ENCODE assay signal across 14 cellular contexts in the genomic region with DNA sequence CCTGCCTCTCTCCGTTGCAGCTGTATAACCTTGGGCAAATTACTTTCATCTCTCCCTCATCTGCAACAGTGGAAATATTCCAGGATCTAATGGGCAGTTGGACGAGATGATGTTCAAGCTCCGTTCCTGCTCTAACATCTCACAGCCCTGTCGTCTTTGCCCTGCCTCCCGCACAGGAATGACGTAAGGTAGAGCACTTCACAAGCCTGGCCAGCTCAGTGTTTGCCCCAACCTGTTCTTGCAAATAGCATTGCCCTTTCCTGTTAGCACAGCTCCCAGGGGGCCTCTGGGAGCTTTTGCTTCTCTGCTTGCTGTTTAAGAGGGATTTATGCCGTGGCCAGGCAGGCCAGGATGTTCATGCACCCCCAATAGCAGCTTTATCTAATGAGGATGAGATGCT.
DNase-seq lines count a peak whose midpoint lies in the region; ATAC-seq and TF ChIP-seq lines count a peak whose summit lies in the region.
"Had no signal": no experiment of that assay in that cellular context is flagged by ENCODE, and none has a peak within 500 bp of the region (broad histone marks: within the 10 kb centered on the region; RNA-seq: fewer than 3 reads in every experiment).

No MANE protein-coding gene starts in this region.

- ATAC-seq in lower lobe of right lung (peak; percentile 73 to 90), HG02973 (IDR thresholded peaks at IDR 0.05; ENCODE audit: unreplicated experiment) (no peak), HG02981 (IDR thresholded peaks at IDR 0.05; ENCODE audit: unreplicated experiment) (no peak), HG02938 (IDR thresholded peaks at IDR 0.05; ENCODE audit: unreplicated experiment) (no peak)

- H3K4me1 ChIP-seq in lower lobe of right lung, result peaks cover 20% of the 10 kb centered on the region

- intact Hi-C loops in lower lobe of right lung (cut with DNase I), result no loop called here

- DNase-seq in DMS53 treated with DMSO at 0.1 percent for 48 hours (lab: John Stamatoyannopoulos, UW; ENCODE audit: unreplicated experiment), result peak; percentile 33
- peak; percentile 87 for DNase-seq in NCI-H1694 (lab: John Stamatoyannopoulos, UW)
- DNase-seq in WERI-Rb-1, result peak; percentile 86
- no peak for DNase-seq in lower lobe of right lung
- no peak for DNase-seq in RPMI8226
- DNase-seq: erythroblast; GDM1; GOT3; NK-92 treated with Interleukin-12 subunit alpha and Interleukin-12 subunit beta, amount 100 ng/mL, for 24 hours; SK-N-SH had no signal

- H3K27ac ChIP-seq in WERI-Rb-1, result peak overlapping the region; percentile 96
- no peak overlapping the region for H3K27ac ChIP-seq in lower lobe of right lung
- H3K27ac ChIP-seq: BLaER1 treated with 17β-estradiol and CSF1 and Interleukin-3, amounts not matched to agents 10 nM and 100 nM had no signal

- H3K4me3 ChIP-seq in WERI-Rb-1 (ENCODE audit: low read depth, low read length), result no peak overlapping the region
- no peak overlapping the region for H3K4me3 ChIP-seq in lower lobe of right lung
- H3K4me3 ChIP-seq: BLaER1 treated with 17β-estradiol and CSF1 and Interleukin-3, amounts not matched to agents 10 nM and 100 nM had no signal

- no peaks in the 10 kb centered on the region for H3K36me3 ChIP-seq in WERI-Rb-1
- no peaks in the 10 kb centered on the region for H3K36me3 ChIP-seq in lower lobe of right lung
- H3K36me3 ChIP-seq: BLaER1 treated with 17β-estradiol and CSF1 and Interleukin-3, amounts not matched to agents 10 nM and 100 nM had no signal

- no peaks in the 10 kb centered on the region for H3K27me3 ChIP-seq in WERI-Rb-1 (ENCODE audit: insufficient read depth, low read depth, severe bottlenecking)
- H3K27me3 ChIP-seq in lower lobe of right lung (ENCODE audit: low read depth), result no peaks in the 10 kb centered on the region

- no peaks in the 10 kb centered on the region for H3K9me3 ChIP-seq in WERI-Rb-1 (ENCODE audit: severe bottlenecking)
- H3K9me3 ChIP-seq in lower lobe of right lung, result no peaks in the 10 kb centered on the region
- H3K9me3 ChIP-seq: BLaER1 treated with 17β-estradiol and CSF1 and Interleukin-3, amounts not matched to agents 10 nM and 100 nM; SK-N-SH had no signal

- TF ChIP-seq CTCF in WERI-Rb-1 (IDR thresholded peaks at IDR 0.05; ENCODE audit: low read depth, low read length) (no peak), lower lobe of right lung (IDR thresholded peaks at IDR 0.05) (no peak)

Comparison
In these comparisons a context has a peak if more than half of its experiments do, and no peak if none do; other contexts are left out.
1. DNase-seq: peak in DMS53 treated with DMSO at 0.1 percent for 48 hours (single experiment), NCI-H1694 (single experiment) and WERI-Rb-1 (single experiment); none in lower lobe of right lung (single experiment) and RPMI8226 (single experiment).
2. ATAC-seq: peak in lower lobe of right lung (2 of 2); none in HG02973 (single experiment), HG02981 (single experiment) and HG02938 (single experiment).